ENCODE assay signal across 15 cellular contexts in genomic region chr1:164932580-164932979, GRCh38.
DNase-seq lines count a peak whose midpoint lies in the region; TF ChIP-seq lines count a peak whose summit lies in the region.
"Had no signal": no experiment of that assay in that cellular context is flagged by ENCODE, and none has a peak within 500 bp of the region (broad histone marks: within the 10 kb centered on the region; RNA-seq: fewer than 3 reads in every experiment).

No MANE protein-coding gene starts in this region.

- TF ChIP-seq CTCF in endothelial cell (IDR thresholded peaks at IDR 0.05; ENCODE audit: unreplicated experiment) (no peak), nephron (IDR thresholded peaks at IDR 0.05; ENCODE audit: unreplicated experiment in 3 of 3) (no peak), GM10248 (IDR thresholded peaks at IDR 0.05; ENCODE audit: control extremely low read depth, extremely low read depth, low read depth, missing control alignments) (no peak)

- POLR2A ChIA-PET in GM10248 (lab: Yijun Ruan, JAX): no interaction called here

- DNase-seq in NCI-H69 (lab: John Stamatoyannopoulos, UW) (peak; percentile 63), endothelial cell (ENCODE audit: low spot score) (no peak), GM10248 (ENCODE audit: extremely low spot score) (no peak), DMS79 treated with DMSO at 0.1 percent for 48 hours (lab: John Stamatoyannopoulos, UW) (no peak), DMS53 treated with DMSO at 0.1 percent for 48 hours (lab: John Stamatoyannopoulos, UW; ENCODE audit: unreplicated experiment) (no peak)
- DNase-seq: C1 segment of cervical spinal cord; Calu3; CD4-positive, alpha-beta memory T cell; COR-L47; DMS53; EL; GDM1; GOT3; HFFc6 had no signal

- H3K27ac Mint-ChIP-seq in endothelial cell (ENCODE audit: unreplicated experiment) (peak overlapping the region; percentile 31), nephron (peak overlapping the region; percentile 56 to 87 (median 59))
- H3K27ac Mint-ChIP-seq: CD4-positive, alpha-beta memory T cell; HFFc6 had no signal

- H3K9me3 Mint-ChIP-seq in endothelial cell (ENCODE audit: unreplicated experiment) (no peaks in the 10 kb centered on the region), nephron (no peaks in the 10 kb centered on the region)
- H3K9me3 Mint-ChIP-seq: HFFc6 had no signal

- no peak overlapping the region for H3K4me3 Mint-ChIP-seq in endothelial cell (ENCODE audit: unreplicated experiment)
- no peak overlapping the region for H3K4me3 Mint-ChIP-seq in nephron
- H3K4me3 Mint-ChIP-seq: CD4-positive, alpha-beta memory T cell; HFFc6 had no signal

- CTCF ChIA-PET in GM10248 (lab: Yijun Ruan, JAX): interaction anchor here (1.0 kb wide), 1 partner anchor 49 kb away, joined by 3 read pairs; no protein-coding TSS in a partner anchor

- H3K27me3 Mint-ChIP-seq in endothelial cell (ENCODE audit: unreplicated experiment) (peaks cover 3% of the 10 kb centered on the region), nephron (ENCODE audit: low read depth) (peaks cover 5% of the 10 kb centered on the region)
- H3K27me3 Mint-ChIP-seq: CD4-positive, alpha-beta memory T cell had no signal

- H3K36me3 Mint-ChIP-seq in endothelial cell (ENCODE audit: low read depth, unreplicated experiment) (no peaks in the 10 kb centered on the region), nephron (ENCODE audit: low read depth) (no peaks in the 10 kb centered on the region)
- H3K36me3 Mint-ChIP-seq: CD4-positive, alpha-beta memory T cell had no signal

- H3K4me1 Mint-ChIP-seq in endothelial cell (ENCODE audit: unreplicated experiment): peaks cover 24% of the 10 kb centered on the region
- H3K4me1 Mint-ChIP-seq in nephron: peaks cover 39% of the 10 kb centered on the region
- H3K4me1 Mint-ChIP-seq: CD4-positive, alpha-beta memory T cell had no signal
